ENCODE assay signal across 8 cellular contexts in the genomic region with DNA sequence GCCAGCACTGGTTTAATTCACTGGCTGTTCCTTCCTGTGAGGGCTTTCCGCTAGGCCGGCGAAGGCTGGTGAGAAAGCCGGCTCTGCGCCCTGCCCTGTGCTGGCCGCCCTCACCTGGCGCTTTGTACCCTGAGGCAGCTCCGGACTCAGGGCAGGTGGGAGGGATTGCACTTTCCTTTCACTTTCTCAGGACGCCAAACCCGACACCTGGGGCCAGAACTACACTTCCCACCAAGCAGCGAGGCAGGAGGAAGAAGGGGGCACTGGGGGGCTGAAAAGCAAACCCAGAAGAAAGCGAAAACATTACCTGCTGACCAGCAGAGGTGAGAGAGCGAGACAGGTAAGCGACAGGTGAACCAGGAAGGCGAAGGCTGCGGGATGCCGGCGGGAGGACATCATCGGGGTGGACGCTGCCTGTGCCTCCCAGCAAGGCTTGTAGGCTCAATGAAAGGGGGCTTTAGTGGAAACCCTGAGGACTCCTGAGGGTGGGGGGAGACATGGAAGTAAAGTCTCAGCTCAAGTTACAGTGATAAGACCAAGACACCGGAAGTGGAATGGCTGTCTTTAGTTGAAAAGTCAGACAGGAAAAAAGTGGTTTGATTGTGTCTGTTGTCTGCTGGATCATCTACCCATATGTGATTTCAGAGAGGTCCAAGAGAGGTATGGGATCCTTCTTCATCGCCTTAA. TPM values are rescaled to one million over a fixed set of nuclear protein-coding genes. Genes with fewer than 3 reads are reported as not detected.
DNase-seq lines count a peak whose midpoint lies in the region; ATAC-seq and TF ChIP-seq lines count a peak whose summit lies in the region.

A gene with protein sequence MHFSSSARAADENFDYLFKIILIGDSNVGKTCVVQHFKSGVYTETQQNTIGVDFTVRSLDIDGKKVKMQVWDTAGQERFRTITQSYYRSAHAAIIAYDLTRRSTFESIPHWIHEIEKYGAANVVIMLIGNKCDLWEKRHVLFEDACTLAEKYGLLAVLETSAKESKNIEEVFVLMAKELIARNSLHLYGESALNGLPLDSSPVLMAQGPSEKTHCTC (plus strand): TSS at position 181 of the 687 bp plus-strand sequence. CDS start 3,589 bp downstream, outside the sequence.

- TF ChIP-seq CTCF in cardiac muscle cell (IDR thresholded peaks at IDR 0.05; ENCODE audit: low read depth, low read length), result no peak
- no peak for TF ChIP-seq CTCF in right atrium auricular region (IDR thresholded peaks at IDR 0.05)
- no peak for TF ChIP-seq CTCF in suprapubic skin (IDR thresholded peaks at IDR 0.05)

- H3K36me3 ChIP-seq in cardiac muscle cell, result no peaks in the 10 kb centered on the region
- H3K36me3 ChIP-seq in right atrium auricular region, result no peaks in the 10 kb centered on the region
- H3K36me3 ChIP-seq in mucosa of stomach (ENCODE audit: control insufficient read depth, insufficient read depth, low read length), result no peaks in the 10 kb centered on the region
- no peaks in the 10 kb centered on the region for H3K36me3 ChIP-seq in suprapubic skin

- no peak for TF ChIP-seq POLR2A in suprapubic skin (IDR thresholded peaks at IDR 0.05)

- H3K4me1 ChIP-seq in cardiac muscle cell (ENCODE audit: low read depth) (peaks cover 4% of the 10 kb centered on the region), right atrium auricular region (peaks cover 0 to 7% of the 10 kb centered on the region in 2 donors), mucosa of stomach (ENCODE audit: control insufficient read depth, insufficient read depth, low read length) (peaks cover 7% of the 10 kb centered on the region), suprapubic skin (peaks cover 5% of the 10 kb centered on the region)

- peak within 1 kb of the TSS; percentile 72 for H3K9ac ChIP-seq in mucosa of stomach (ENCODE audit: low read length)

- H3K4me3 ChIP-seq in cardiac muscle cell, result peak within 1 kb of the TSS; percentile 17
- H3K4me3 ChIP-seq in right atrium auricular region, result peak within 1 kb of the TSS in 1 of 2 donors; percentile 35
- H3K4me3 ChIP-seq in mucosa of stomach (ENCODE audit: low read length), result peak within 1 kb of the TSS; percentile 63
- peak within 1 kb of the TSS; percentile 56 for H3K4me3 ChIP-seq in suprapubic skin

- H3K9me3 ChIP-seq in cardiac muscle cell (ENCODE audit: low read depth) (no peaks in the 10 kb centered on the region), right atrium auricular region (no peaks in the 10 kb centered on the region), mucosa of stomach (ENCODE audit: control insufficient read depth, low read length) (no peaks in the 10 kb centered on the region), suprapubic skin (no peaks in the 10 kb centered on the region)

- peak; percentile 77 to 85 for ATAC-seq in activated CD4-positive, CD25-positive, alpha-beta regulatory T cell treated with anti-CD3 and anti-CD28 coated beads, Interleukin-2, amount 50 U/mL, for 24 hours
- no peak for ATAC-seq in GM19035 (IDR thresholded peaks at IDR 0.05; ENCODE audit: unreplicated experiment)

- 26% methylated on average over 18 of the region's 22 CpGs for WGBS in suprapubic skin

- DNase-seq in cardiac muscle cell (ENCODE audit: low read depth in 1 of 2, low spot score in 1 of 2), result peak in 1 of 2 donors; percentile 27
- DNase-seq in right atrium auricular region (ENCODE audit: low spot score), result no peak
- peak; percentile 9 for DNase-seq in cortex of kidney (lab: John Stamatoyannopoulos, UW)
- DNase-seq in suprapubic skin (ENCODE audit: low spot score in 2 of 2), result no peak
- no peak for DNase-seq in cerebellar nuclear complex (lab: John Stamatoyannopoulos, UW)

- H3K27me3 ChIP-seq in cardiac muscle cell (no peaks in the 10 kb centered on the region), right atrium auricular region (no peaks in the 10 kb centered on the region), mucosa of stomach (ENCODE audit: control insufficient read depth, insufficient read depth, low read length) (no peaks in the 10 kb centered on the region), suprapubic skin (no peaks in the 10 kb centered on the region)

- no peak within 1 kb of the TSS for H3K27ac ChIP-seq in cardiac muscle cell
- H3K27ac ChIP-seq in right atrium auricular region, result no peak within 1 kb of the TSS
- no peak within 1 kb of the TSS for H3K27ac ChIP-seq in suprapubic skin

- TF ChIP-seq EP300 in suprapubic skin (IDR thresholded peaks at IDR 0.05), result no peak

RNA-seq across cellular contexts. Expression of the gene that starts here (rescaled TPM):
- total RNA-seq in cardiac muscle cell (1.2 and 2.0 TPM in 2 replicates), right atrium auricular region (not detected), suprapubic skin (1 to 10 TPM in 1 of 4 donors, under 1 TPM in 1, not detected in 2; 0.89 to 5.3 TPM)
- polyA plus RNA-seq in cardiac muscle cell, result 0.37 and 0.39 TPM in 2 replicates
